In the genomic region with DNA sequence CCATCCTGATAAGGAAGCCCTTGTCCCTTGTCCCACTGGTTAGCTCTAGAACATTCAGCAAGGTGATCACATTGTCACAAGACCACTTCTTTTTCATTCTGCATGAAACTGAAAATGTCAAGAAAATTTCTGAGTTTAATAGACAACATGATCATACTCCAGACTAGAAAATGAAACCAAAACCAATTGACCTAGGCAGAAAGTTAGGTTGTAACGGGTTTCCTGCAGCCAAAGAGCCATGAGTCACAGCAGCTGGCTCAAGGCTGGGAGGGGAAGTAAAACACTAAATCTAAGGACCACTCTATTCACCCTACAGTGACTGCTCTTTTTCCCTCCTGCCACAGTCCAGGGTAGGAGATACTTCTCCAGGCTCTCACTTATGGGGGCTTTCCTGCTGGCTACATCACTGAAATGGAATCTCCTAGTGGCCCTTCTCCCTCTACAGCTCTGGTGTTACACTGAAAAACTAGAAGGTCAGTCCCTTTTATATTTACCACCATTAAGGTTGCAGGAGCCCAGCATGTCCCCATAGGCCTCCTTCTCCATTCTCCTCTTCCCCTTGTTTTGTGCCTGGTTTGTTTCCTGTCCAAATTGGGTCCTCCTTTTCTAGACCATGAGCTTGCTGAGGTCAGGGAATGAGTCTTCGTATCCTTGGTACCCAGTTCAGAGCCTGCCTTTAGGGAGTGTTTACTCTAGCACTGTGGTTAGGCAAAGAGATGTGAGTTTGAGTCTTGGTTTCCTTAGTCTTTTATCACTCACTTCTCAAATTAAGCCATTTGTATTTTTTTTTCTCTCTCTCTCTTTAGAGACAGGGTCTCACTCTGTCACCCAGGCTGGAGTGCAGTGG, we compare ENCODE assay signal across 8 cellular contexts.
DNase-seq lines count a peak whose midpoint lies in the region; ATAC-seq and TF ChIP-seq lines count a peak whose summit lies in the region.

No MANE protein-coding gene starts in this region.

- intact Hi-C loops in left colon (cut with DNase I, micrococcal nuclease): no loop called here

- H3K4me3 ChIP-seq in BJ (ENCODE audit: low read depth, low read length) (no peak overlapping the region), astrocyte of the spinal cord (ENCODE audit: low read depth, low read length) (peak overlapping the region; percentile 4)

- H3K36me3 ChIP-seq in BJ (ENCODE audit: control insufficient read depth, insufficient read depth, low read length): no peaks in the 10 kb centered on the region

- TF ChIP-seq CTCF in BJ (IDR thresholded peaks at IDR 0.05; ENCODE audit: insufficient read depth, low read depth, low read length) (no peak), astrocyte of the spinal cord (IDR thresholded peaks at IDR 0.05; ENCODE audit: low read depth, low read length) (no peak)

- no peaks in the 10 kb centered on the region for H3K27me3 ChIP-seq in BJ (ENCODE audit: control insufficient read depth, insufficient read depth, low read length)

- ATAC-seq in GM19372 (IDR thresholded peaks at IDR 0.05; ENCODE audit: low read depth, unreplicated experiment) (peak; percentile 94), HG03457 (IDR thresholded peaks at IDR 0.05; ENCODE audit: unreplicated experiment) (peak; percentile 88), left colon (peak; percentile 94)

- POLR2A ChIA-PET in BJ (lab: Charles Lee): no interaction called here

- peak; percentile 36 for DNase-seq in BJ (ENCODE audit: low read depth)
- DNase-seq in SW480 (ENCODE audit: low spot score): peak; percentile 51
- DNase-seq in astrocyte of the spinal cord (ENCODE audit: low read depth, low spot score): peak; percentile 86
- peak; percentile 50 to 69 for DNase-seq in left colon
- peak; percentile 51 for DNase-seq in stimulated activated CD8-positive, alpha-beta memory T cell treated with anti-CD3 and anti-CD28 coated beads, Interleukin-4, amount 100 ng/mL, for 48 hours
- DNase-seq in NCI-H1092 treated with DMSO at 0.1 percent for 48 hours (lab: John Stamatoyannopoulos, UW): no peak

- CTCF ChIA-PET in BJ (lab: Yijun Ruan, JAX): interaction anchor here (1.4 kb wide), 1 partner anchor 172 kb away, joined by 4 read pairs; no protein-coding TSS in a partner anchor

- in situ Hi-C loops in astrocyte of the spinal cord (cut with HindIII; ENCODE audit: low sequenced_read_pairs): no loop called here
